ENCODE assay signal across 8 cellular contexts in the genomic region with DNA sequence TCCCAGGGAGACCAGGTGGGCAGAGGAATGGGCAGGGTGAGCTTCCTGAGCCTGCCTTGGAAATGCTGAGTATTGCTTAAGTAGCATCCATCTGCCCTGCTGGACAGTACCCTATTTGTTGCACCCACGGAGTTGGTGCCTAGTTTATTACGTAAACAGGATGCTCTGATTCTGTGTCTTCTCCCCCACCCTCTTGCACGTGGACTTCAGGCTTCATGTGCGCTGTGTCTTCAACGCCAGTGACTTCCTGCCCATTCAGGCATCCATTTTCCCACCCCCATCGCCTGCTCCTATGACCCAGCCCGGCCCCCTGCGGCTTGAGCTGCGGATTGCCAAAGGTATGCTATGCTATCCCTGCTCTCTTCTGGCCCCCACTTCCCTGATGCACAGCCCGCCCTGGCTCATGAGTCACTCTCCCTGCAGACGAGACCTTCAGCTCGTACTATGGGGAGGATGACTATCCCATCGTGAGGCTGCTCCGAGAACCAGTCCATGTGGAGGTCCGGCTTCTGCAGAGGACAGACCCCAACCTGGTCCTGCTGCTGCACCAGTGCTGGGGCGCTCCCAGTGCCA. TPM values are rescaled to one million over a fixed set of nuclear protein-coding genes. Genes with fewer than 3 reads are reported as not detected.
DNase-seq lines count a peak whose midpoint lies in the region; ATAC-seq lines count a peak whose summit lies in the region.

No MANE protein-coding gene starts in this region.

- H3K4ac ChIP-seq in mesendoderm (ENCODE audit: low read depth, low read length) = no peak overlapping the region

- no peaks in the 10 kb centered on the region for H3K79me1 ChIP-seq in mesendoderm (ENCODE audit: low read length)

- no peak for ATAC-seq in GM21737 (IDR thresholded peaks at IDR 0.05; ENCODE audit: unreplicated experiment)

- no peaks in the 10 kb centered on the region for H3K79me2 ChIP-seq in mesendoderm (ENCODE audit: control insufficient read depth, insufficient read depth, low read length)

- H3K9me3 ChIP-seq in KOPT-K1 (ENCODE audit: insufficient read depth, low read length, poor library complexity, severe bottlenecking) = no peaks in the 10 kb centered on the region

- H3K4me2 ChIP-seq in mesendoderm (ENCODE audit: low read length) = no peak overlapping the region

- WGBS in mesendoderm (ENCODE audit: extremely low coverage, insufficient coverage, low lambda C conversion rate) = no CpG with 5 or more reads among the region's 16 CpGs

- H3K4me1 ChIP-seq in mesendoderm (ENCODE audit: control insufficient read depth, low read depth, low read length) = no peaks in the 10 kb centered on the region

- H3K9ac ChIP-seq in mesendoderm (ENCODE audit: low read length) = no peak overlapping the region

- H2BK120ac ChIP-seq in mesendoderm (ENCODE audit: low read depth, low read length) = no peak overlapping the region

- H2AK5ac ChIP-seq in mesendoderm (ENCODE audit: low read length) = no peak overlapping the region

- no peak overlapping the region for H3K18ac ChIP-seq in mesendoderm (ENCODE audit: low read length)

- no peak overlapping the region for H2BK5ac ChIP-seq in mesendoderm (ENCODE audit: low read length)

- no peak overlapping the region for H3K56ac ChIP-seq in mesendoderm (ENCODE audit: low read length)

- no peak overlapping the region for H3K23ac ChIP-seq in mesendoderm (ENCODE audit: low read length)

- DNase-seq in CD1c-positive myeloid dendritic cell (ENCODE audit: extremely low spot score) (peak; percentile 26), cerebellum (ENCODE audit: low spot score) (peak; percentile 49), mesendoderm (peak; percentile 83), mucosa of gallbladder (ENCODE audit: low spot score) (no peak)
- DNase-seq in stimulated activated naive CD4-positive, alpha-beta T cell treated with Interleukin-2 at 50 U/mL for 16 hours (lab: John Stamatoyannopoulos, UW) = no peak
- DNase-seq in activated T-cell treated with anti-CD3 and anti-CD28 coated beads, Interleukin-2, amount 50 U/mL, for 1 hour = no peak

- H2BK15ac ChIP-seq in mesendoderm (replicated peaks; ENCODE audit: low read depth) = no peak overlapping the region

- no peak overlapping the region for H3K4me3 ChIP-seq in mesendoderm (ENCODE audit: low read length)

- H4K8ac ChIP-seq in mesendoderm (ENCODE audit: low read depth, low read length) = no peak overlapping the region

- H3K27me3 ChIP-seq in mesendoderm (ENCODE audit: insufficient read depth, low read length, poor library complexity) = no peaks in the 10 kb centered on the region

- 0 out of 2 replicates have a peak, but pooled peaks cover 3% of the 10 kb centered on the region for H3K36me3 ChIP-seq in KOPT-K1 (ENCODE audit: insufficient read depth, low read length)
- no peaks in the 10 kb centered on the region for H3K36me3 ChIP-seq in mesendoderm (ENCODE audit: control insufficient read depth, insufficient read depth, low read length)

- H3K27ac ChIP-seq in KOPT-K1 (ENCODE audit: low read depth, low read length, poor library complexity, severe bottlenecking) (peak overlapping the region; percentile 81), mesendoderm (ENCODE audit: low read depth, low read length) (no peak overlapping the region)

- no peak overlapping the region for H4K5ac ChIP-seq in mesendoderm (ENCODE audit: low read length)

RNA-seq across cellular contexts. Expression of a gene that starts 5.7 kb away (rescaled TPM):
- total RNA-seq in cerebellum (not detected), mucosa of gallbladder (0.17 TPM)
- not detected for polyA plus RNA-seq in mesendoderm (2013, experiment 1 of 2)
- not detected for polyA plus RNA-seq in mesendoderm (2013, experiment 2 of 2)

RNA-seq across cellular contexts. Expression of a gene that starts 17.3 kb away (rescaled TPM):
- total RNA-seq in cerebellum (0.73 TPM), mucosa of gallbladder (0.83 TPM)
- 0.06 TPM for polyA plus RNA-seq in mesendoderm (2013, experiment 1 of 2)
- polyA plus RNA-seq in mesendoderm (2013, experiment 2 of 2) = 0.07 TPM

RNA-seq across cellular contexts. Expression of a gene that starts 31.1 kb away (rescaled TPM):
- total RNA-seq in cerebellum = 3.0 TPM
- 89.3 TPM for polyA plus RNA-seq in mesendoderm (2013, experiment 1 of 2)
- 91.6 TPM for polyA plus RNA-seq in mesendoderm (2013, experiment 2 of 2)
- total RNA-seq in mucosa of gallbladder = 13.0 TPM

RNA-seq across cellular contexts. Expression of a gene that starts 33.3 kb away (rescaled TPM):
- total RNA-seq in cerebellum (48.2 TPM), mucosa of gallbladder (70.6 TPM)
- polyA plus RNA-seq in mesendoderm (2013, experiment 1 of 2) = 124 TPM
- polyA plus RNA-seq in mesendoderm (2013, experiment 2 of 2) = 124 TPM

RNA-seq across cellular contexts. Expression of a gene that starts 40.9 kb away (rescaled TPM):
- total RNA-seq in cerebellum (7.3 TPM), mucosa of gallbladder (103 TPM)
- polyA plus RNA-seq in mesendoderm (2013, experiment 1 of 2) = 47.0 TPM
- polyA plus RNA-seq in mesendoderm (2013, experiment 2 of 2) = 48.0 TPM

Comparison
In these comparisons a context has a peak if more than half of its experiments do, and no peak if none do; other contexts are left out.
1. DNase-seq: peak in CD1c-positive myeloid dendritic cell (single experiment), cerebellum (single experiment) and mesendoderm (single experiment); none in stimulated activated naive CD4-positive, alpha-beta T cell treated with Interleukin-2 at 50 U/mL for 16 hours (single experiment), mucosa of gallbladder (single experiment) and activated T-cell treated with anti-CD3 and anti-CD28 coated beads, Interleukin-2, amount 50 U/mL, for 1 hour (single experiment).